ENCODE assay signal across 1 cellular context in genomic region chr7:123657304-123657685, GRCh38.
TF ChIP-seq lines count a peak whose summit lies in the region.

No MANE protein-coding gene starts in this region.

TF ChIP-seq in HepG2, 621 proteins besides CTCF, POLR2A, EP300 and RAD21 (continued from another document):
- TF ChIP-seq PRDM15 (CRISPR knock-in tag; IDR thresholded peaks at IDR 0.05) (no peak), ETS1 (CRISPR knock-in tag; IDR thresholded peaks at IDR 0.05) (no peak), ZBTB14 (CRISPR knock-in tag; IDR thresholded peaks at IDR 0.05) (no peak), THAP7 (CRISPR knock-in tag; IDR thresholded peaks at IDR 0.05) (no peak), MLX (CRISPR knock-in tag; IDR thresholded peaks at IDR 0.05) (no peak), ZNF263 (CRISPR knock-in tag; IDR thresholded peaks at IDR 0.05) (no peak), MAF1 (CRISPR knock-in tag; IDR thresholded peaks at IDR 0.05; ENCODE audit: borderline replicate concordance) (no peak)
